ENCODE assay signal across 9 cellular contexts in genomic region chr11:8338138-8338537, GRCh38.
A peak's percentile ranks its signal among the peaks of the same experiment; 100 is the strongest.
DNase-seq lines count a peak whose midpoint lies in the region; ATAC-seq and TF ChIP-seq lines count a peak whose summit lies in the region.
"Had no signal": no experiment of that assay in that cellular context is flagged by ENCODE, and none has a peak within 500 bp of the region (broad histone marks: within the 10 kb centered on the region; RNA-seq: fewer than 3 reads in every experiment).

No MANE protein-coding gene starts in this region.

- no peak overlapping the region for H3K27ac Mint-ChIP-seq in CD4-positive, alpha-beta T cell
- no peak overlapping the region for H3K27ac Mint-ChIP-seq in activated T-helper 2 cell treated with anti-CD3 and anti-CD28 coated beads, Interferon-gamma antibody, Interleukin-2, Interleukin-4, amounts not matched to agents 10 μg/mL and 5 μg/mL and 100 μg/mL, durations not matched to agents 14 hours and 24 hours and 36 hours

- peak; percentile 53 for ATAC-seq in HG02571 (IDR thresholded peaks at IDR 0.05; ENCODE audit: unreplicated experiment)
- peak; percentile 94 for ATAC-seq in SK-N-SH treated with all-trans-retinoic acid at 6 μM for 48 hours
- no peak for ATAC-seq in CD4-positive, alpha-beta T cell (ENCODE audit: poor library complexity)

- no peak overlapping the region for H3K4me3 Mint-ChIP-seq in CD4-positive, alpha-beta T cell
- no peak overlapping the region for H3K4me3 Mint-ChIP-seq in activated T-helper 2 cell treated with anti-CD3 and anti-CD28 coated beads, Interferon-gamma antibody, Interleukin-2, Interleukin-4, amounts not matched to agents 10 μg/mL and 5 μg/mL and 100 μg/mL, durations not matched to agents 14 hours and 24 hours and 36 hours (ENCODE audit: low read depth)

- TF ChIP-seq EP300 in esophagus muscularis mucosa (IDR thresholded peaks at IDR 0.05): no peak

- CTCF ChIA-PET in CD4-positive, alpha-beta T cell (lab: Charles Lee): no interaction called here

- H3K9me3 ChIP-seq in esophagus muscularis mucosa: no peaks in the 10 kb centered on the region
- no peaks in the 10 kb centered on the region for H3K9me3 ChIP-seq in neuronal stem cell (replicated peaks in 1 of 2; ENCODE audit: control insufficient read depth in 2 of 2, insufficient read depth in 1 of 2, low read depth in 1 of 2, low read length in 2 of 2)
- H3K9me3 ChIP-seq in CD4-positive, alpha-beta T cell (ENCODE audit: control insufficient read depth, low read length): no peaks in the 10 kb centered on the region

- WGBS in esophagus muscularis mucosa: 38% methylated on average over 5 of the region's 8 CpGs
- WGBS in neuronal stem cell (ENCODE audit: extremely low coverage in 2 of 2, insufficient read length in 2 of 2, insufficient replicate concordance in 1 of 2), 2 donors: no CpG with 5 or more reads among the region's 8 CpGs

- H2AK5ac ChIP-seq in neuronal stem cell (ENCODE audit: low read depth, low read length): peak overlapping the region; percentile 1

- H3K36me3 ChIP-seq in esophagus muscularis mucosa (no peaks in the 10 kb centered on the region), neuronal stem cell (replicated peaks in 1 of 2; ENCODE audit: control insufficient read depth in 2 of 2, insufficient read depth in 2 of 2, low read length in 2 of 2) (no peaks in the 10 kb centered on the region)

- no peak overlapping the region for H3K4me2 ChIP-seq in neuronal stem cell (ENCODE audit: insufficient read depth, low read length, poor library complexity, severe bottlenecking)

- no peaks in the 10 kb centered on the region for H3K79me1 ChIP-seq in neuronal stem cell (ENCODE audit: low read depth, low read length)

- H3K27me3 Mint-ChIP-seq in CD4-positive, alpha-beta T cell: no peaks in the 10 kb centered on the region
- no peaks in the 10 kb centered on the region for H3K27me3 Mint-ChIP-seq in activated T-helper 2 cell treated with anti-CD3 and anti-CD28 coated beads, Interferon-gamma antibody, Interleukin-2, Interleukin-4, amounts not matched to agents 10 μg/mL and 5 μg/mL and 100 μg/mL, durations not matched to agents 14 hours and 24 hours and 36 hours (ENCODE audit: low read depth)

- H3K9ac ChIP-seq in neuronal stem cell (ENCODE audit: low read depth, low read length, poor library complexity): peak overlapping the region; percentile 24

- no peak overlapping the region for H3K23ac ChIP-seq in neuronal stem cell (ENCODE audit: low read depth, low read length, poor library complexity)

- no peaks in the 10 kb centered on the region for H3K36me3 Mint-ChIP-seq in CD4-positive, alpha-beta T cell (ENCODE audit: low read depth)
- no peaks in the 10 kb centered on the region for H3K36me3 Mint-ChIP-seq in activated T-helper 2 cell treated with anti-CD3 and anti-CD28 coated beads, Interferon-gamma antibody, Interleukin-2, Interleukin-4, amounts not matched to agents 10 μg/mL and 5 μg/mL and 100 μg/mL, durations not matched to agents 14 hours and 24 hours and 36 hours (ENCODE audit: low read depth)

- H3K4me3 ChIP-seq in esophagus muscularis mucosa (no peak overlapping the region), neuronal stem cell (ENCODE audit: low read length in 2 of 2) (no peak overlapping the region)
- H3K4me3 ChIP-seq: skin epidermis had no signal

- H4K91ac ChIP-seq in neuronal stem cell (ENCODE audit: low read depth, low read length, poor library complexity): no peak overlapping the region

- TF ChIP-seq CTCF in esophagus muscularis mucosa (IDR thresholded peaks at IDR 0.05): peak; percentile 57 to 73 (median 58)
- TF ChIP-seq CTCF in CD4-positive, alpha-beta T cell (IDR thresholded peaks at IDR 0.05): no peak

- intact Hi-C loops in esophagus muscularis mucosa (cut with DNase I): loop anchor here (2.0 kb wide), 1 partner anchor 229 kb away; no protein-coding TSS in a partner anchor
- intact Hi-C loops in CD4-positive, alpha-beta T cell (cut with DNase I, micrococcal nuclease): no loop called here
- intact Hi-C loops in activated T-helper 2 cell treated with anti-CD3 and anti-CD28 coated beads, Interferon-gamma antibody, Interleukin-2, Interleukin-4, amounts not matched to agents 10 μg/mL and 5 μg/mL and 100 μg/mL, durations not matched to agents 14 hours and 24 hours and 36 hours (cut with micrococcal nuclease): loop anchor here (1.0 kb wide), 1 partner anchor 228 kb away; no protein-coding TSS in a partner anchor

- H2BK12ac ChIP-seq in neuronal stem cell (ENCODE audit: low read length): no peak overlapping the region

- H2BK15ac ChIP-seq in neuronal stem cell (ENCODE audit: low read length): no peak overlapping the region

- H3K4me1 ChIP-seq in esophagus muscularis mucosa: no peaks in the 10 kb centered on the region
- peaks cover 12 to 23% of the 10 kb centered on the region in 2 donors for H3K4me1 ChIP-seq in neuronal stem cell (ENCODE audit: control insufficient read depth in 2 of 2, insufficient read depth in 1 of 2, low read depth in 1 of 2, low read length in 2 of 2)

- no peaks in the 10 kb centered on the region for H3K27me3 ChIP-seq in esophagus muscularis mucosa
- no peaks in the 10 kb centered on the region for H3K27me3 ChIP-seq in neuronal stem cell (ENCODE audit: control insufficient read depth in 3 of 3, insufficient read depth in 3 of 3, low read depth in 1 of 3, low read length in 3 of 3)
- no peaks in the 10 kb centered on the region for H3K27me3 ChIP-seq in CD4-positive, alpha-beta T cell (ENCODE audit: control insufficient read depth, insufficient read depth, low read length)

- POLR2A ChIA-PET in CD4-positive, alpha-beta T cell (lab: Charles Lee): no interaction called here

- TF ChIP-seq POLR2A in esophagus muscularis mucosa (IDR thresholded peaks at IDR 0.05; ENCODE audit: low read depth): no peak

- no peak overlapping the region for H2BK120ac ChIP-seq in neuronal stem cell (ENCODE audit: low read depth, low read length)

- H3K9me3 Mint-ChIP-seq in CD4-positive, alpha-beta T cell: no peaks in the 10 kb centered on the region
- H3K9me3 Mint-ChIP-seq in activated T-helper 2 cell treated with anti-CD3 and anti-CD28 coated beads, Interferon-gamma antibody, Interleukin-2, Interleukin-4, amounts not matched to agents 10 μg/mL and 5 μg/mL and 100 μg/mL, durations not matched to agents 14 hours and 24 hours and 36 hours: no peaks in the 10 kb centered on the region

- H3K27ac ChIP-seq in esophagus muscularis mucosa (replicated peaks in 1 of 4) (no peak overlapping the region), neuronal stem cell (replicated peaks; ENCODE audit: low read length) (no peak overlapping the region)
- H3K27ac ChIP-seq in CD4-positive, alpha-beta T cell (ENCODE audit: low read depth, low read length): no peak overlapping the region

- no peak overlapping the region for H2BK5ac ChIP-seq in neuronal stem cell (ENCODE audit: low read length)

- peak overlapping the region; percentile 4 for H3K18ac ChIP-seq in neuronal stem cell (ENCODE audit: low read length)

- H3K4me1 Mint-ChIP-seq in CD4-positive, alpha-beta T cell (ENCODE audit: low read depth): no peaks in the 10 kb centered on the region
- peaks cover 5% of the 10 kb centered on the region for H3K4me1 Mint-ChIP-seq in activated T-helper 2 cell treated with anti-CD3 and anti-CD28 coated beads, Interferon-gamma antibody, Interleukin-2, Interleukin-4, amounts not matched to agents 10 μg/mL and 5 μg/mL and 100 μg/mL, durations not matched to agents 14 hours and 24 hours and 36 hours (ENCODE audit: low read depth)

- H3K14ac ChIP-seq in neuronal stem cell (ENCODE audit: low read length): no peak overlapping the region

- no peak overlapping the region for H4K8ac ChIP-seq in neuronal stem cell (ENCODE audit: low read depth, low read length)

- DNase-seq in NCI-H526 (lab: John Stamatoyannopoulos, UW) (peak; percentile 31 to 66), NCI-H526 treated with DMSO at 0.1 percent for 48 hours (lab: John Stamatoyannopoulos, UW) (no peak), esophagus muscularis mucosa (ENCODE audit: extremely low spot score) (no peak), neuronal stem cell (ENCODE audit: low spot score) (no peak)
- DNase-seq in CD4-positive, alpha-beta T cell: no peak
- DNase-seq in activated T-helper 2 cell treated with anti-CD3 and anti-CD28 coated beads, Interferon-gamma antibody, Interleukin-2, Interleukin-4, amounts not matched to agents 10 μg/mL and 5 μg/mL and 100 μg/mL, durations not matched to agents 14 hours and 24 hours and 36 hours (ENCODE audit: low spot score): no peak

- H3K4ac ChIP-seq in neuronal stem cell (ENCODE audit: low read length): no peak overlapping the region

- peak overlapping the region; percentile 57 for H2AFZ ChIP-seq in neuronal stem cell (ENCODE audit: low read length)

TF ChIP-seq in SK-N-SH treated with all-trans-retinoic acid at 6 μM for 48 hours, 23 proteins besides CTCF, POLR2A, EP300 and RAD21:
- TF ChIP-seq ZNF70 (CRISPR knock-in tag; IDR thresholded peaks at IDR 0.05): no peak
- TF ChIP-seq TCF4 (CRISPR knock-in tag; IDR thresholded peaks at IDR 0.05; ENCODE audit: borderline replicate concordance): peak; percentile 39; the same call in 1 of the 2 replicates
- no peak for TF ChIP-seq PPARA (CRISPR knock-in tag; IDR thresholded peaks at IDR 0.05; ENCODE audit: borderline replicate concordance)

Comparison
In these comparisons a context has a peak if more than half of its experiments do, and no peak if none do; other contexts are left out.
1. DNase-seq: peak in NCI-H526 (2 of 2); none in NCI-H526 treated with DMSO at 0.1 percent for 48 hours (single experiment), esophagus muscularis mucosa (single experiment), neuronal stem cell (single experiment), CD4-positive, alpha-beta T cell (0 of 10) and activated T-helper 2 cell treated with anti-CD3 and anti-CD28 coated beads, Interferon-gamma antibody, Interleukin-2, Interleukin-4, amounts not matched to agents 10 μg/mL and 5 μg/mL and 100 μg/mL, durations not matched to agents 14 hours and 24 hours and 36 hours (single experiment).
2. intact Hi-C loops: an anchor here in esophagus muscularis mucosa (2.0 kb wide) and activated T-helper 2 cell treated with anti-CD3 and anti-CD28 coated beads, Interferon-gamma antibody, Interleukin-2, Interleukin-4, amounts not matched to agents 10 μg/mL and 5 μg/mL and 100 μg/mL, durations not matched to agents 14 hours and 24 hours and 36 hours (1.0 kb wide); none called in CD4-positive, alpha-beta T cell.